7 cellular contexts compared by ENCODE assay signal in the genomic region with DNA sequence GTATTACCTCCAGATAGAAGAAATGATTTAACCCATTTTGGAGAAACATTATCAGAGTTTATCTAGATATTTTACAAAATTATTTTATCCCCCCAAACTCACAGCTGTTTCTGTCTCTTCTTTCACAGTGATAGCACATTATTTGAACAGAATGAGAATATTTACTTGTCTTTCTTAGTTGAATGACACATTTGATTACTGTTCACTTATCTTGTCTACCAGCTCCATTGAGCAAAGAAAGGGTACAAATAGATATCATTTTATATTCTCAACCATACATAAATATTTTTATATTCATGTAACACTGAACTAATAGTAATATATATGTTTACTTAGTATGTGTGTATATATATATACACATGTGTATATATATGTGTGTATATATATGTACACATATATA.
"Had no signal": no experiment of that assay in that cellular context is flagged by ENCODE, and none has a peak within 500 bp of the region (broad histone marks: within the 10 kb centered on the region; RNA-seq: fewer than 3 reads in every experiment).

No MANE protein-coding gene starts in this region.

- H3K9ac ChIP-seq: KMS-11 had no signal

- ATAC-seq: HepG2, K562 had no signal

- H3K27ac ChIP-seq: HL-60, KMS-11 had no signal

- H3K4me3 ChIP-seq: K562 had no signal

- DNase-seq: IMR-90, KBM-7, KG1 had no signal

- H3K4me2 ChIP-seq: KMS-11 had no signal
